Comparison of ENCODE assay signal across 32 cellular contexts in the genomic region with DNA sequence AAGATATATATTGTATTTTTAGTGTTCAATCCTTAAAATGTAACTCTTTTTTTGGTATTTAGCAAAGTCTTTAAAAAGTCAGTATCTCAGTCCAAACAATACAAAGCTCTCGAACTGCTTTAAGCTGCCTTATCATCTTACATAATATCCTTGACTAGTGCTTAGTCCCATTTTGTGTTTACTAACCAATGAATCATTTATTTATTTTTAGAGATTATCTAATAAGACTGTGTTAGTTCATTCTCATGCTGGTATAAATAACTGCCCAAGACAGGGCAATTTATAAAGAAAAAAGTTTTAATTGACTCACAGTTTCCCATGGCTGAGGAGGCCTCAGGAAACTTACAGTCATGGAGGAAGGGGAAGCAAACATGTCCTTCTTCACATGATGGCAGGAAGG.
"Had no signal": no experiment of that assay in that cellular context is flagged by ENCODE, and none has a peak within 500 bp of the region (broad histone marks: within the 10 kb centered on the region; RNA-seq: fewer than 3 reads in every experiment).

No MANE protein-coding gene starts in this region.

- DNase-seq: activated CD4-positive, alpha-beta T cell treated with anti-CD3 and anti-CD28 coated beads, Interleukin-2, amount 10 ng/mL, durations not matched to agents 24 days and 14 days; activated CD4-positive, alpha-beta T cell treated with anti-CD3 and anti-CD28 coated beads, Interleukin-2, amount 50 U/mL, for 4 hours; activated CD8-positive, alpha-beta T cell treated with anti-CD3 and anti-CD28 coated beads for 36 hours; activated effector memory CD4-positive, alpha-beta T cell treated with anti-CD3 and anti-CD28 coated beads, Interleukin-2, amount 50 U/mL, for 16 hours; activated naive CD4-positive, alpha-beta T cell; activated T-cell treated with anti-CD3 and anti-CD28 coated beads, Interleukin-2, amount 50 U/mL, for 1 hour; activated T-cell treated with anti-CD3 and anti-CD28 coated beads, Interleukin-2, amount 50 U/mL, for 72 hours; adrenal gland; anterior cingulate cortex; central memory CD4-positive, alpha-beta T cell; Karpas-422; MG63; MV-4-11; NCI-H1092; NCI-H1436 treated with DMSO at 0.1 percent for 48 hours; NCI-H1694 treated with DMSO at 0.1 percent for 48 hours; NCI-H2029; NCI-H345; NCI-H510A; NCI-H526; NCI-H748 treated with DMSO at 0.1 percent for 48 hours; NK-92 treated with Interleukin-12 subunit alpha and Interleukin-12 subunit beta, amount 100 ng/mL, for 24 hours; SHP77 treated with DMSO at 0.1 percent for 48 hours; SK-N-SH had no signal

- H3K9me3 ChIP-seq: adrenal gland, SJSA1, SK-N-SH had no signal

- H3K4me3 ChIP-seq: adrenal gland, MG63, SJSA1 had no signal

- H3K4me2 ChIP-seq: SK-N-SH had no signal

- FAIRE-seq: TTC549 had no signal

- H3K9ac ChIP-seq: SK-N-SH had no signal

- H3K27ac Mint-ChIP-seq: activated CD4-positive, alpha-beta T cell treated with anti-CD3 and anti-CD28 coated beads, Interleukin-2, amount 10 ng/mL, durations not matched to agents 24 days and 14 days; activated CD8-positive, alpha-beta T cell treated with anti-CD3 and anti-CD28 coated beads for 36 hours; activated naive CD4-positive, alpha-beta T cell treated with anti-CD3 and anti-CD28 coated beads, Interleukin-2, amount 50 U/mL, for 24 hours; activated T-cell treated with anti-CD3 and anti-CD28 coated beads, Interleukin-2, amount 50 U/mL, for 72 hours; activated T-helper 17 cell treated with anti-CD3 and anti-CD28 coated beads, Interleukin-2, amount 50 U/mL, for 72 hours; brain; T-helper 1 cell treated with Interleukin-12 subunit alpha and Interleukin-12 subunit beta and Interleukin-4 antibody, amounts not matched to agents 30 μg/mL and 1 μg/mL, for 36 hours; T-helper 2 cell treated with Interferon-gamma antibody and Interleukin-4, amounts not matched to agents 5 μg/mL and 100 μg/mL, for 36 hours had no signal

- H3K36me3 Mint-ChIP-seq: activated naive CD4-positive, alpha-beta T cell treated with anti-CD3 and anti-CD28 coated beads, Interleukin-2, amount 50 U/mL, for 24 hours; brain had no signal

- H3K27ac ChIP-seq: adrenal gland, SJSA1 had no signal

- H3K27me3 Mint-ChIP-seq: activated CD4-positive, alpha-beta T cell treated with anti-CD3 and anti-CD28 coated beads, Interleukin-2, amount 10 ng/mL, durations not matched to agents 24 days and 14 days; activated CD8-positive, alpha-beta T cell treated with anti-CD3 and anti-CD28 coated beads for 36 hours; activated naive CD4-positive, alpha-beta T cell treated with anti-CD3 and anti-CD28 coated beads, Interleukin-2, amount 50 U/mL, for 24 hours; activated T-helper 17 cell treated with anti-CD3 and anti-CD28 coated beads, Interleukin-2, amount 50 U/mL, for 72 hours; brain had no signal

- H3K4me1 Mint-ChIP-seq: activated CD4-positive, alpha-beta T cell treated with anti-CD3 and anti-CD28 coated beads, Interleukin-2, amount 10 ng/mL, durations not matched to agents 24 days and 14 days; activated naive CD4-positive, alpha-beta T cell treated with anti-CD3 and anti-CD28 coated beads, Interleukin-2, amount 50 U/mL, for 24 hours; activated T-helper 17 cell treated with anti-CD3 and anti-CD28 coated beads, Interleukin-2, amount 50 U/mL, for 72 hours; brain had no signal

- ATAC-seq: activated CD8-positive, alpha-beta T cell treated with anti-CD3 and anti-CD28 coated beads for 36 hours; activated T-cell treated with anti-CD3 and anti-CD28 coated beads, Interleukin-2, amount 50 U/mL, for 72 hours; activated T-helper 17 cell treated with anti-CD3 and anti-CD28 coated beads, Interleukin-2, amount 50 U/mL, for 72 hours; Panc1 had no signal

- H3K27me3 ChIP-seq: adrenal gland, MG63, SJSA1 had no signal

- H3K4me3 Mint-ChIP-seq: activated CD4-positive, alpha-beta T cell treated with anti-CD3 and anti-CD28 coated beads, Interleukin-2, amount 10 ng/mL, durations not matched to agents 24 days and 14 days; activated CD8-positive, alpha-beta T cell treated with anti-CD3 and anti-CD28 coated beads for 36 hours; activated naive CD4-positive, alpha-beta T cell treated with anti-CD3 and anti-CD28 coated beads, Interleukin-2, amount 50 U/mL, for 24 hours; activated T-cell treated with anti-CD3 and anti-CD28 coated beads, Interleukin-2, amount 50 U/mL, for 72 hours; activated T-helper 17 cell treated with anti-CD3 and anti-CD28 coated beads, Interleukin-2, amount 50 U/mL, for 72 hours; brain; T-helper 1 cell treated with Interleukin-12 subunit alpha and Interleukin-12 subunit beta and Interleukin-4 antibody, amounts not matched to agents 30 μg/mL and 1 μg/mL, for 36 hours; T-helper 2 cell treated with Interferon-gamma antibody and Interleukin-4, amounts not matched to agents 5 μg/mL and 100 μg/mL, for 36 hours had no signal

- H3K9me3 Mint-ChIP-seq: activated CD4-positive, alpha-beta T cell treated with anti-CD3 and anti-CD28 coated beads, Interleukin-2, amount 10 ng/mL, durations not matched to agents 24 days and 14 days; activated T-helper 17 cell treated with anti-CD3 and anti-CD28 coated beads, Interleukin-2, amount 50 U/mL, for 72 hours had no signal

- H3K4me1 ChIP-seq: adrenal gland, SJSA1 had no signal

- H3K36me3 ChIP-seq: adrenal gland, MG63, SJSA1 had no signal
